8 cellular contexts compared by ENCODE assay signal in genomic region chr14:31205681-31206535, GRCh38. TPM values are rescaled to one million over a fixed set of nuclear protein-coding genes. Genes with fewer than 3 reads are reported as not detected.
DNase-seq lines count a peak whose midpoint lies in the region; ATAC-seq and TF ChIP-seq lines count a peak whose summit lies in the region.

No MANE protein-coding gene starts in this region.

- H3K27ac Mint-ChIP-seq in activated naive CD8-positive, alpha-beta T cell treated with anti-CD3 and anti-CD28 coated beads, Interleukin-2, amount 10 ng/mL, durations not matched to agents 7 days and 5 days = peak overlapping the region; percentile 64
- peak overlapping the region; percentile 99 for H3K27ac Mint-ChIP-seq in stimulated activated effector memory CD8-positive, alpha-beta T cell treated with anti-CD3 and anti-CD28 coated beads, Interleukin-12 subunit alpha, Interleukin-12 subunit beta, amount 100 ng/mL, for 72 hours

- peak overlapping the region; percentile 81 for H3K4me2 ChIP-seq in MM.1S (ENCODE audit: low read depth, low read length)

- no peak overlapping the region for H2AFZ ChIP-seq in MM.1S (ENCODE audit: low read length)

- H3K79me2 ChIP-seq in MM.1S (ENCODE audit: low read length) = peaks cover 55% of the 10 kb centered on the region

- H3K9me2 ChIP-seq in MM.1S (replicated peaks; ENCODE audit: insufficient read depth, low read length) = no peaks in the 10 kb centered on the region

- H3F3A ChIP-seq in MM.1S (ENCODE audit: insufficient read depth, low read length) = peaks cover 19% of the 10 kb centered on the region

- peak overlapping the region; percentile 71 for H3K4me3 ChIP-seq in MM.1S (ENCODE audit: low read length)
- H3K4me3 ChIP-seq in iPS-20b (ENCODE audit: low read length) = peak overlapping the region; percentile 77

- TF ChIP-seq CTCF in MM.1S (IDR thresholded peaks at IDR 0.05; ENCODE audit: low read length) = no peak

- no peak for ATAC-seq in activated naive CD8-positive, alpha-beta T cell treated with anti-CD3 and anti-CD28 coated beads, Interleukin-2, amount 10 ng/mL, durations not matched to agents 7 days and 5 days (ENCODE audit: low read depth)
- no peak for ATAC-seq in stimulated activated effector memory CD8-positive, alpha-beta T cell treated with anti-CD3 and anti-CD28 coated beads, Interleukin-12 subunit alpha, Interleukin-12 subunit beta, amount 100 ng/mL, for 72 hours
- no peak for ATAC-seq in GM21390 (IDR thresholded peaks at IDR 0.05; ENCODE audit: unreplicated experiment)

- intact Hi-C loops in posterior vena cava (cut with DNase I) = no loop called here

- H3K9ac ChIP-seq in MM.1S (ENCODE audit: low read length) = peak overlapping the region; percentile 93
- peak overlapping the region; percentile 91; the same call in 1 of the 2 replicates for H3K9ac ChIP-seq in iPS-20b (ENCODE audit: low read depth, low read length)

- POLR2A ChIA-PET in activated naive CD8-positive, alpha-beta T cell treated with anti-CD3 and anti-CD28 coated beads, Interleukin-2, amount 10 ng/mL, durations not matched to agents 7 days and 5 days (lab: Charles Lee) = interaction anchor here (1.2 to 3.7 kb wide), 3 partner anchors 14 to 215 kb away, joined by 4 to 22 read pairs (median 19); partner anchors contain the start of genes AP4S1, HEATR5A and STRN3

- no peaks in the 10 kb centered on the region for H3K27me3 Mint-ChIP-seq in activated naive CD8-positive, alpha-beta T cell treated with anti-CD3 and anti-CD28 coated beads, Interleukin-2, amount 10 ng/mL, durations not matched to agents 7 days and 5 days

- H3K27ac ChIP-seq in MM.1S (ENCODE audit: low read length) = peak overlapping the region; percentile 98; the same call in 1 of the 2 replicates
- no peak overlapping the region for H3K27ac ChIP-seq in iPS-20b (ENCODE audit: low read length)

- H3K4me1 Mint-ChIP-seq in activated naive CD8-positive, alpha-beta T cell treated with anti-CD3 and anti-CD28 coated beads, Interleukin-2, amount 10 ng/mL, durations not matched to agents 7 days and 5 days = peaks cover 38% of the 10 kb centered on the region
- H3K4me1 Mint-ChIP-seq in stimulated activated effector memory CD8-positive, alpha-beta T cell treated with anti-CD3 and anti-CD28 coated beads, Interleukin-12 subunit alpha, Interleukin-12 subunit beta, amount 100 ng/mL, for 72 hours = peaks cover 39% of the 10 kb centered on the region

- DNase-seq in DMS53 (lab: John Stamatoyannopoulos, UW) (peak; percentile 34), DMS53 treated with DMSO at 0.1 percent for 48 hours (lab: John Stamatoyannopoulos, UW; ENCODE audit: unreplicated experiment) (no peak), MM.1S (peak; percentile 7), posterior vena cava (ENCODE audit: low spot score) (no peak)
- DNase-seq in activated naive CD8-positive, alpha-beta T cell treated with anti-CD3 and anti-CD28 coated beads, Interleukin-2, amount 10 ng/mL, durations not matched to agents 7 days and 5 days = no peak
- no peak for DNase-seq in stimulated activated effector memory CD8-positive, alpha-beta T cell treated with anti-CD3 and anti-CD28 coated beads, Interleukin-12 subunit alpha, Interleukin-12 subunit beta, amount 100 ng/mL, for 72 hours (ENCODE audit: low spot score in 2 of 2)

- H3K4me3 Mint-ChIP-seq in activated naive CD8-positive, alpha-beta T cell treated with anti-CD3 and anti-CD28 coated beads, Interleukin-2, amount 10 ng/mL, durations not matched to agents 7 days and 5 days = peak overlapping the region; percentile 83
- peak overlapping the region; percentile 92 for H3K4me3 Mint-ChIP-seq in stimulated activated effector memory CD8-positive, alpha-beta T cell treated with anti-CD3 and anti-CD28 coated beads, Interleukin-12 subunit alpha, Interleukin-12 subunit beta, amount 100 ng/mL, for 72 hours

- H3K9me3 ChIP-seq in MM.1S (replicated peaks; ENCODE audit: insufficient read depth, low read length) (no peaks in the 10 kb centered on the region), iPS-20b (ENCODE audit: insufficient read depth, low read depth, low read length) (no peaks in the 10 kb centered on the region)

- H3K36me3 Mint-ChIP-seq in activated naive CD8-positive, alpha-beta T cell treated with anti-CD3 and anti-CD28 coated beads, Interleukin-2, amount 10 ng/mL, durations not matched to agents 7 days and 5 days = peaks cover 26% of the 10 kb centered on the region
- H3K36me3 Mint-ChIP-seq in stimulated activated effector memory CD8-positive, alpha-beta T cell treated with anti-CD3 and anti-CD28 coated beads, Interleukin-12 subunit alpha, Interleukin-12 subunit beta, amount 100 ng/mL, for 72 hours = peaks cover 73% of the 10 kb centered on the region

- H3K4me1 ChIP-seq in MM.1S (ENCODE audit: low read length) (peaks cover 4% of the 10 kb centered on the region; the same call in 1 of the 2 replicates), iPS-20b (ENCODE audit: insufficient read depth, low read length) (peaks cover 4% of the 10 kb centered on the region; the same call in 1 of the 2 replicates)

- H3K36me3 ChIP-seq in MM.1S (replicated peaks; ENCODE audit: insufficient read depth, low read length) (no peaks in the 10 kb centered on the region), iPS-20b (ENCODE audit: insufficient read depth, low read depth, low read length) (peaks cover 6% of the 10 kb centered on the region)

- no peaks in the 10 kb centered on the region for H4K20me1 ChIP-seq in MM.1S (ENCODE audit: insufficient read depth, low read length)

- H3K9me3 Mint-ChIP-seq in activated naive CD8-positive, alpha-beta T cell treated with anti-CD3 and anti-CD28 coated beads, Interleukin-2, amount 10 ng/mL, durations not matched to agents 7 days and 5 days = peaks cover 2% of the 10 kb centered on the region
- H3K9me3 Mint-ChIP-seq in stimulated activated effector memory CD8-positive, alpha-beta T cell treated with anti-CD3 and anti-CD28 coated beads, Interleukin-12 subunit alpha, Interleukin-12 subunit beta, amount 100 ng/mL, for 72 hours = no peaks in the 10 kb centered on the region

- H3K27me3 ChIP-seq in MM.1S (replicated peaks; ENCODE audit: insufficient read depth, low read length) (no peaks in the 10 kb centered on the region), iPS-20b (ENCODE audit: insufficient read depth, low read length) (no peaks in the 10 kb centered on the region)

RNA-seq across cellular contexts. Expression of gene HECTD1, which starts 1.7 kb away (rescaled TPM):
- 100 to 1,000 TPM; 105 to 117 TPM for total RNA-seq in activated naive CD8-positive, alpha-beta T cell treated with anti-CD3 and anti-CD28 coated beads, Interleukin-2, amount 10 ng/mL, durations not matched to agents 7 days and 5 days
- total RNA-seq in posterior vena cava = 100 to 1,000 TPM; 127 to 145 TPM

Comparison
In these comparisons a context has a peak if more than half of its experiments do, and no peak if none do; other contexts are left out.
1. DNase-seq: peak in DMS53 (single experiment) and MM.1S (single experiment); none in DMS53 treated with DMSO at 0.1 percent for 48 hours (single experiment), activated naive CD8-positive, alpha-beta T cell treated with anti-CD3 and anti-CD28 coated beads, Interleukin-2, amount 10 ng/mL, durations not matched to agents 7 days and 5 days (single experiment), stimulated activated effector memory CD8-positive, alpha-beta T cell treated with anti-CD3 and anti-CD28 coated beads, Interleukin-12 subunit alpha, Interleukin-12 subunit beta, amount 100 ng/mL, for 72 hours (0 of 2) and posterior vena cava (single experiment).